In genomic region chr17:49908782-49909714, GRCh38 we compare ENCODE assay signal across 1 cellular context.
TF ChIP-seq lines count a peak whose summit lies in the region.

No MANE protein-coding gene starts in this region.

TF ChIP-seq in GM12878, 131 proteins besides CTCF, POLR2A, EP300 and RAD21 (continued from another document):
- TF ChIP-seq, protein P1, sequence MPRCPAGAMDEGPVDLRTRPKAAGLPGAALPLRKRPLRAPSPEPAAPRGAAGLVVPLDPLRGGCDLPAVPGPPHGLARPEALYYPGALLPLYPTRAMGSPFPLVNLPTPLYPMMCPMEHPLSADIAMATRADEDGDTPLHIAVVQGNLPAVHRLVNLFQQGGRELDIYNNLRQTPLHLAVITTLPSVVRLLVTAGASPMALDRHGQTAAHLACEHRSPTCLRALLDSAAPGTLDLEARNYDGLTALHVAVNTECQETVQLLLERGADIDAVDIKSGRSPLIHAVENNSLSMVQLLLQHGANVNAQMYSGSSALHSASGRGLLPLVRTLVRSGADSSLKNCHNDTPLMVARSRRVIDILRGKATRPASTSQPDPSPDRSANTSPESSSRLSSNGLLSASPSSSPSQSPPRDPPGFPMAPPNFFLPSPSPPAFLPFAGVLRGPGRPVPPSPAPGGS (IDR thresholded peaks at IDR 0.05; ENCODE audit: borderline replicate concordance, insufficient read depth, low read depth, low read length, poor library complexity, severe bottlenecking) = peak; percentile 22
- TF ChIP-seq IKZF2 (IDR thresholded peaks at IDR 0.05) = no peak
